ENCODE assay signal across 18 cellular contexts in the genomic region with DNA sequence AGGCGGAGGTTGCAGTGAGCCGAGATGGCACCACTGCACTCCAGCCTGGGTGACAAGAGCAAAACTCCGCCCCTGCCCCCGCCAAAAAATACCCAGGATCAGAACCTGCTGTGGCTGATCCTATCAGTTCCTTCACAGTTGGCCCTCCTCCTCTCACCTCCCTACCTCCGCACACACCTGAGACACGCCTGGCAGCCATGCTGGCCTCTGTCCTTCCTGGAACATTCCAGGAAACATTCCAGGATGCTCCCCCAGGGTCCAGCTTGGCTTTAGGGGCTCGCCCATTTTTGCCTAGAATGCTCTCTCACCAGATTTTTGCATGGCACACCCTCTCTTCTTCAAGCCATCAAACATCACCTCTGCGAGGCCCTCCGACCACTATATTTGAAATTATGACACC. TPM values are rescaled to one million over a fixed set of nuclear protein-coding genes. Genes with fewer than 3 reads are reported as not detected.
DNase-seq lines count a peak whose midpoint lies in the region; ATAC-seq and TF ChIP-seq lines count a peak whose summit lies in the region.
"Had no signal": no experiment of that assay in that cellular context is flagged by ENCODE, and none has a peak within 500 bp of the region (broad histone marks: within the 10 kb centered on the region; RNA-seq: fewer than 3 reads in every experiment).

No MANE protein-coding gene starts in this region.

- TF ChIP-seq CTCF in glutamatergic neuron (IDR thresholded peaks at IDR 0.05; ENCODE audit: partially characterized antibody, unreplicated experiment) (no peak), neural crest cell (conservative IDR thresholded peaks at IDR 0.05) (no peak)

- ATAC-seq in activated T-helper 17 cell treated with anti-CD3 and anti-CD28 coated beads, Interleukin-2, amount 50 U/mL, for 72 hours (replicated peaks) = no peak
- ATAC-seq in Right ventricle myocardium inferior (no peak), HG03354 (IDR thresholded peaks at IDR 0.05; ENCODE audit: poor library complexity, severe bottlenecking, unreplicated experiment) (no peak), GM21786 (IDR thresholded peaks at IDR 0.05; ENCODE audit: unreplicated experiment) (no peak)
- ATAC-seq: A549; CD8-positive, alpha-beta T cell; HCT116 had no signal

- no peaks in the 10 kb centered on the region for H3K36me3 Mint-ChIP-seq in activated T-helper 17 cell treated with anti-CD3 and anti-CD28 coated beads, Interleukin-2, amount 50 U/mL, for 72 hours (ENCODE audit: low read depth)
- H3K36me3 Mint-ChIP-seq in glutamatergic neuron (ENCODE audit: unreplicated experiment) (peaks cover 4% of the 10 kb centered on the region), neural crest cell (ENCODE audit: low read depth) (no peaks in the 10 kb centered on the region)
- H3K36me3 Mint-ChIP-seq: CD14-positive monocyte; CD8-positive, alpha-beta T cell had no signal

- H3K27ac Mint-ChIP-seq in activated T-helper 17 cell treated with anti-CD3 and anti-CD28 coated beads, Interleukin-2, amount 50 U/mL, for 72 hours = peak overlapping the region; percentile 20
- H3K27ac Mint-ChIP-seq in glutamatergic neuron (ENCODE audit: unreplicated experiment) (peak overlapping the region; percentile 77), neural crest cell (ENCODE audit: unreplicated experiment) (peak overlapping the region; percentile 7)
- H3K27ac Mint-ChIP-seq: CD14-positive monocyte; CD8-positive, alpha-beta T cell had no signal

- no peaks in the 10 kb centered on the region for H3K27me3 Mint-ChIP-seq in activated T-helper 17 cell treated with anti-CD3 and anti-CD28 coated beads, Interleukin-2, amount 50 U/mL, for 72 hours
- H3K27me3 Mint-ChIP-seq in glutamatergic neuron (ENCODE audit: unreplicated experiment) = peaks cover 2% of the 10 kb centered on the region
- H3K27me3 Mint-ChIP-seq in neural crest cell (ENCODE audit: low read depth) = no peaks in the 10 kb centered on the region

- H3K4me3 Mint-ChIP-seq in activated T-helper 17 cell treated with anti-CD3 and anti-CD28 coated beads, Interleukin-2, amount 50 U/mL, for 72 hours = no peak overlapping the region
- H3K4me3 Mint-ChIP-seq in glutamatergic neuron (ENCODE audit: unreplicated experiment) = no peak overlapping the region
- no peak overlapping the region for H3K4me3 Mint-ChIP-seq in neural crest cell
- H3K4me3 Mint-ChIP-seq: CD14-positive monocyte; CD8-positive, alpha-beta T cell had no signal

- H3K4me1 Mint-ChIP-seq in activated T-helper 17 cell treated with anti-CD3 and anti-CD28 coated beads, Interleukin-2, amount 50 U/mL, for 72 hours = peaks cover 5% of the 10 kb centered on the region
- H3K4me1 Mint-ChIP-seq in glutamatergic neuron (ENCODE audit: low read depth, unreplicated experiment) (no peaks in the 10 kb centered on the region), neural crest cell (no peaks in the 10 kb centered on the region)
- H3K4me1 Mint-ChIP-seq: CD14-positive monocyte had no signal

- no peaks in the 10 kb centered on the region for H3K9me3 Mint-ChIP-seq in activated T-helper 17 cell treated with anti-CD3 and anti-CD28 coated beads, Interleukin-2, amount 50 U/mL, for 72 hours
- H3K9me3 Mint-ChIP-seq in glutamatergic neuron (ENCODE audit: unreplicated experiment) (peaks cover 4% of the 10 kb centered on the region), neural crest cell (no peaks in the 10 kb centered on the region)
- H3K9me3 Mint-ChIP-seq: CD8-positive, alpha-beta T cell had no signal

- DNase-seq in glutamatergic neuron (no peak), neural crest cell (ENCODE audit: low read depth, low spot score) (no peak), Right ventricle myocardium inferior (ENCODE audit: missing footprints) (no peak), T-helper 9 cell (no peak)
- DNase-seq: CD8-positive, alpha-beta T cell; COR-L47; DMS153; DMS79 treated with DMSO at 0.1 percent for 48 hours; EL; IMR-90 had no signal

- intact Hi-C loops in Right ventricle myocardium inferior (cut with DNase I) = no loop called here

RNA-seq across cellular contexts. Expression of a gene that starts 2.1 kb away (rescaled TPM):
- total RNA-seq in activated T-helper 17 cell treated with anti-CD3 and anti-CD28 coated beads, Interleukin-2, amount 50 U/mL, for 72 hours = 1 to 10 TPM; 1.1 to 1.7 TPM
- total RNA-seq in glutamatergic neuron (ENCODE audit: unreplicated experiment) (0.54 TPM), neural crest cell (0.16 and 0.50 TPM in 2 replicates), Right ventricle myocardium inferior (7.0 TPM)
- total RNA-seq: H4, HT-29, IMR-90 had no signal

RNA-seq across cellular contexts. Expression of a gene that starts 20.6 kb away (rescaled TPM):
- 100 to 1,000 TPM; 109 to 174 TPM for total RNA-seq in activated T-helper 17 cell treated with anti-CD3 and anti-CD28 coated beads, Interleukin-2, amount 50 U/mL, for 72 hours
- total RNA-seq in glutamatergic neuron (ENCODE audit: unreplicated experiment) = 112 TPM
- total RNA-seq in neural crest cell = 197 and 205 TPM in 2 replicates
- total RNA-seq in Right ventricle myocardium inferior = 160 TPM

RNA-seq across cellular contexts. Expression of a gene that starts 38.4 kb away (rescaled TPM):
- 10 to 100 TPM; 16.1 to 17.5 TPM for total RNA-seq in activated T-helper 17 cell treated with anti-CD3 and anti-CD28 coated beads, Interleukin-2, amount 50 U/mL, for 72 hours
- 60.0 TPM for total RNA-seq in glutamatergic neuron (ENCODE audit: unreplicated experiment)
- total RNA-seq in neural crest cell = 34.5 and 36.0 TPM in 2 replicates
- 35.0 TPM for total RNA-seq in Right ventricle myocardium inferior

Comparison
In these comparisons a context has a peak if more than half of its experiments do, and no peak if none do; other contexts are left out.
1. H3K27ac Mint-ChIP-seq: peak in every context shown above with its lines; median percentile 77 in glutamatergic neuron; 20 in activated T-helper 17 cell treated with anti-CD3 and anti-CD28 coated beads, Interleukin-2, amount 50 U/mL, for 72 hours; 7 in neural crest cell.